ENCODE assay signal across 1 cellular context in genomic region chr14:60133487-60133886, GRCh38.
TF ChIP-seq lines count a peak whose summit lies in the region.

No MANE protein-coding gene starts in this region.

TF ChIP-seq in IMR-90, 13 proteins besides CTCF, POLR2A, EP300 and RAD21 (continued from another document):
- no peak for TF ChIP-seq FOS (IDR thresholded peaks at IDR 0.05; ENCODE audit: low read depth, low read length)
- no peak for TF ChIP-seq NFE2L2 (IDR thresholded peaks at IDR 0.05; ENCODE audit: low read depth, low read length)
- TF ChIP-seq RCOR1 (IDR thresholded peaks at IDR 0.05; ENCODE audit: insufficient replicate concordance, low read length): no peak
- TF ChIP-seq RFX5 (IDR thresholded peaks at IDR 0.05; ENCODE audit: low read depth, low read length): no peak
